In genomic region chr6:4059115-4059777, GRCh38 we compare ENCODE assay signal across 8 cellular contexts. TPM values are rescaled to one million over a fixed set of nuclear protein-coding genes. Genes with fewer than 3 reads are reported as not detected.
DNase-seq lines count a peak whose midpoint lies in the region; ATAC-seq and TF ChIP-seq lines count a peak whose summit lies in the region.

No MANE protein-coding gene starts in this region.

- no peaks in the 10 kb centered on the region for H3K27me3 ChIP-seq in thyroid gland

- H3K4me1 Mint-ChIP-seq in activated naive CD4-positive, alpha-beta T cell treated with anti-CD3 and anti-CD28 coated beads, Interleukin-2, amount 50 U/mL, for 24 hours, result peaks cover 31% of the 10 kb centered on the region

- H3K4me3 ChIP-seq in AG10803 (ENCODE audit: low read length), result no peak overlapping the region
- no peak overlapping the region for H3K4me3 ChIP-seq in thyroid gland (replicated peaks in 1 of 3)

- H3K9me3 Mint-ChIP-seq in activated naive CD4-positive, alpha-beta T cell treated with anti-CD3 and anti-CD28 coated beads, Interleukin-2, amount 50 U/mL, for 24 hours, result no peaks in the 10 kb centered on the region

- TF ChIP-seq CTCF in AG10803 (conservative IDR thresholded peaks at IDR 0.05; ENCODE audit: low read length) (peak; percentile 54), thyroid gland (IDR thresholded peaks at IDR 0.05) (no peak)

- ATAC-seq in GM18858 (IDR thresholded peaks at IDR 0.05; ENCODE audit: unreplicated experiment), result no peak

- no peaks in the 10 kb centered on the region for H3K27me3 Mint-ChIP-seq in activated naive CD4-positive, alpha-beta T cell treated with anti-CD3 and anti-CD28 coated beads, Interleukin-2, amount 50 U/mL, for 24 hours

- peak overlapping the region; percentile 73 for H3K4me3 Mint-ChIP-seq in activated naive CD4-positive, alpha-beta T cell treated with anti-CD3 and anti-CD28 coated beads, Interleukin-2, amount 50 U/mL, for 24 hours

- TF ChIP-seq POLR2A in thyroid gland (IDR thresholded peaks at IDR 0.05), result no peak

- peaks cover 16% of the 10 kb centered on the region for H3K36me3 Mint-ChIP-seq in activated naive CD4-positive, alpha-beta T cell treated with anti-CD3 and anti-CD28 coated beads, Interleukin-2, amount 50 U/mL, for 24 hours

- DNase-seq in AG10803 (ENCODE audit: low read depth), result peak; percentile 79
- peak; percentile 79 for DNase-seq in RKO (ENCODE audit: low spot score)
- DNase-seq in myocyte (ENCODE audit: low read depth), result peak; percentile 41
- DNase-seq in NCI-H82 (lab: John Stamatoyannopoulos, UW), result no peak
- DNase-seq in thyroid gland, result no peak
- no peak for DNase-seq in SHP77 treated with DMSO at 0.1 percent for 48 hours (lab: John Stamatoyannopoulos, UW)

- WGBS in thyroid gland, 2 donors, result 80 to 84% methylated on average over 4 of the region's 4 CpGs

- no peak overlapping the region for H3K27ac ChIP-seq in thyroid gland

- intact Hi-C loops in thyroid gland (cut with DNase I), result no loop called here

- peaks cover 55 to 65% of the 10 kb centered on the region in 2 donors for H3K36me3 ChIP-seq in thyroid gland

- no peaks in the 10 kb centered on the region for H3K4me1 ChIP-seq in thyroid gland

- H3K9me3 ChIP-seq in thyroid gland, result no peaks in the 10 kb centered on the region

- peak overlapping the region; percentile 90 for H3K27ac Mint-ChIP-seq in activated naive CD4-positive, alpha-beta T cell treated with anti-CD3 and anti-CD28 coated beads, Interleukin-2, amount 50 U/mL, for 24 hours

RNA-seq across cellular contexts. Expression of gene FAM217A, which starts 19.7 kb away (rescaled TPM):
- not detected in 2 replicates for total RNA-seq in myocyte
- not detected for polyA plus RNA-seq in myocyte (2012)
- total RNA-seq in thyroid gland, result under 1 TPM in 1 of 4 donors, not detected in 3; 0.27 TPM

Comparison
In these comparisons a context has a peak if more than half of its experiments do, and no peak if none do; other contexts are left out.
1. DNase-seq: peak in AG10803 (single experiment), RKO (single experiment) and myocyte (single experiment); none in NCI-H82 (single experiment), thyroid gland (0 of 2) and SHP77 treated with DMSO at 0.1 percent for 48 hours (single experiment).